Comparison of ENCODE assay signal across 1 cellular context in the genomic region with DNA sequence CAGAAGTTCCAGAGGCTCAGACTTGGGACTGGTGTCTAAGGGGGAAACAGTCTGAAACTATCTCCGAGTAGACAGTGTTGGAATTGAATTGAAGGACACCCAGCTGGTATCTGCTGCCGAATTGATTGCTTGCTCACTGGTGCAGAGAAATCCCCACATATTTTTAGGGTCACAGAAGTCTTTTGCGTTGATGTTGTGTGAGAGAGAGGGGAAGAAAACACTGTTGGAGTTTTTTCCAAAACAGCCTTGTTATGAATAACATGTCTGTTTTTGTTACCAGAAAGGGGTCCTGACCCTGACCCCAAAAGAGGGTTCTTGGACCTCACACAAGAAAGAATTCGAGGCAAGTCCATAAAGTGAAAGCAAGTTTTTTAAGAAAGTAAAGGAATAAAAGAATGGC.
TF ChIP-seq lines count a peak whose summit lies in the region.

No MANE protein-coding gene starts in this region.

TF ChIP-seq in K562, 482 proteins besides CTCF, POLR2A, EP300 and RAD21 (continues in another document):
- peak; percentile 58; the same call in 1 of the 2 replicates for TF ChIP-seq MECOM (CRISPR knock-in tag; IDR thresholded peaks at IDR 0.05)
- TF ChIP-seq ZNF586 (CRISPR knock-in tag; conservative IDR thresholded peaks at IDR 0.05): no peak
- TF ChIP-seq, protein P1, sequence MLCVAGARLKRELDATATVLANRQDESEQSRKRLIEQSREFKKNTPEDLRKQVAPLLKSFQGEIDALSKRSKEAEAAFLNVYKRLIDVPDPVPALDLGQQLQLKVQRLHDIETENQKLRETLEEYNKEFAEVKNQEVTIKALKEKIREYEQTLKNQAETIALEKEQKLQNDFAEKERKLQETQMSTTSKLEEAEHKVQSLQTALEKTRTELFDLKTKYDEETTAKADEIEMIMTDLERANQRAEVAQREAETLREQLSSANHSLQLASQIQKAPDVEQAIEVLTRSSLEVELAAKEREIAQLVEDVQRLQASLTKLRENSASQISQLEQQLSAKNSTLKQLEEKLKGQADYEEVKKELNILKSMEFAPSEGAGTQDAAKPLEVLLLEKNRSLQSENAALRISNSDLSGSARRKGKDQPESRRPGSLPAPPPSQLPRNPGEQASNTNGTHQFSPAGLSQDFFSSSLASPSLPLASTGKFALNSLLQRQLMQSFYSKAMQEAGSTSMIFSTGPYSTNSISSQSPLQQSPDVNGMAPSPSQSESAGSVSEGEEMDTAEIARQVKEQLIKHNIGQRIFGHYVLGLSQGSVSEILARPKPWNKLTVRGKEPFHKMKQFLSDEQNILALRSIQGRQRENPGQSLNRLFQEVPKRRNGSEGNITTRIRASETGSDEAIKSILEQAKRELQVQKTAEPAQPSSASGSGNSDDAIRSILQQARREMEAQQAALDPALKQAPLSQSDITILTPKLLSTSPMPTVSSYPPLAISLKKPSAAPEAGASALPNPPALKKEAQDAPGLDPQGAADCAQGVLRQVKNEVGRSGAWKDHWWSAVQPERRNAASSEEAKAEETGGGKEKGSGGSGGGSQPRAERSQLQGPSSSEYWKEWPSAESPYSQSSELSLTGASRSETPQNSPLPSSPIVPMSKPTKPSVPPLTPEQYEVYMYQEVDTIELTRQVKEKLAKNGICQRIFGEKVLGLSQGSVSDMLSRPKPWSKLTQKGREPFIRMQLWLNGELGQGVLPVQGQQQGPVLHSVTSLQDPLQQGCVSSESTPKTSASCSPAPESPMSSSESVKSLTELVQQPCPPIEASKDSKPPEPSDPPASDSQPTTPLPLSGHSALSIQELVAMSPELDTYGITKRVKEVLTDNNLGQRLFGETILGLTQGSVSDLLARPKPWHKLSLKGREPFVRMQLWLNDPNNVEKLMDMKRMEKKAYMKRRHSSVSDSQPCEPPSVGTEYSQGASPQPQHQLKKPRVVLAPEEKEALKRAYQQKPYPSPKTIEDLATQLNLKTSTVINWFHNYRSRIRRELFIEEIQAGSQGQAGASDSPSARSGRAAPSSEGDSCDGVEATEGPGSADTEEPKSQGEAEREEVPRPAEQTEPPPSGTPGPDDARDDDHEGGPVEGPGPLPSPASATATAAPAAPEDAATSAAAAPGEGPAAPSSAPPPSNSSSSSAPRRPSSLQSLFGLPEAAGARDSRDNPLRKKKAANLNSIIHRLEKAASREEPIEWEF (CRISPR knock-in tag; IDR thresholded peaks at IDR 0.05): no peak
- no peak for TF ChIP-seq ZC3H4 (CRISPR knock-in tag; IDR thresholded peaks at IDR 0.05; ENCODE audit: borderline replicate concordance)
- TF ChIP-seq MCM2 (IDR thresholded peaks at IDR 0.05; ENCODE audit: low read depth): no peak
- TF ChIP-seq ARNT (IDR thresholded peaks at IDR 0.05): no peak
- TF ChIP-seq, protein P2, sequence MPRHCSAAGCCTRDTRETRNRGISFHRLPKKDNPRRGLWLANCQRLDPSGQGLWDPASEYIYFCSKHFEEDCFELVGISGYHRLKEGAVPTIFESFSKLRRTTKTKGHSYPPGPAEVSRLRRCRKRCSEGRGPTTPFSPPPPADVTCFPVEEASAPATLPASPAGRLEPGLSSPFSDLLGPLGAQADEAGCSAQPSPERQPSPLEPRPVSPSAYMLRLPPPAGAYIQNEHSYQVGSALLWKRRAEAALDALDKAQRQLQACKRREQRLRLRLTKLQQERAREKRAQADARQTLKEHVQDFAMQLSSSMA (CRISPR knock-in tag; IDR thresholded peaks at IDR 0.05): no peak
- no peak for TF ChIP-seq BHLHE40 (IDR thresholded peaks at IDR 0.05; ENCODE audit: low read length)
- 0 out of 2 replicates have a peak, but pooled peaks have one; percentile 14 for TF ChIP-seq ELF1 (tag; IDR thresholded peaks at IDR 0.05)
- TF ChIP-seq, protein P3, sequence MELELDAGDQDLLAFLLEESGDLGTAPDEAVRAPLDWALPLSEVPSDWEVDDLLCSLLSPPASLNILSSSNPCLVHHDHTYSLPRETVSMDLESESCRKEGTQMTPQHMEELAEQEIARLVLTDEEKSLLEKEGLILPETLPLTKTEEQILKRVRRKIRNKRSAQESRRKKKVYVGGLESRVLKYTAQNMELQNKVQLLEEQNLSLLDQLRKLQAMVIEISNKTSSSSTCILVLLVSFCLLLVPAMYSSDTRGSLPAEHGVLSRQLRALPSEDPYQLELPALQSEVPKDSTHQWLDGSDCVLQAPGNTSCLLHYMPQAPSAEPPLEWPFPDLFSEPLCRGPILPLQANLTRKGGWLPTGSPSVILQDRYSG (tag; conservative IDR thresholded peaks at IDR 0.05; ENCODE audit: low read depth): 0 out of 2 replicates have a peak, but pooled peaks have one; percentile 21
- TF ChIP-seq KAT7 (CRISPR knock-in tag; IDR thresholded peaks at IDR 0.05; ENCODE audit: borderline replicate concordance): no peak
- no peak for TF ChIP-seq SREBF2 (CRISPR knock-in tag; IDR thresholded peaks at IDR 0.05)
- no peak for TF ChIP-seq DMBX1 (CRISPR knock-in tag; IDR thresholded peaks at IDR 0.05; ENCODE audit: borderline replicate concordance)
- peak; percentile 71 for TF ChIP-seq BRD9 (IDR thresholded peaks at IDR 0.05; ENCODE audit: low read depth, partially characterized antibody)
- no peak for TF ChIP-seq FIP1L1 (IDR thresholded peaks at IDR 0.05; ENCODE audit: low read depth, low read length, poor library complexity, severe bottlenecking)
- no peak for TF ChIP-seq EHMT2 (IDR thresholded peaks at IDR 0.05)
- TF ChIP-seq MYBL2 (IDR thresholded peaks at IDR 0.05; ENCODE audit: low read depth): no peak
- TF ChIP-seq MYBL2 (CRISPR knock-in tag; IDR thresholded peaks at IDR 0.05; ENCODE audit: borderline replicate concordance): no peak
- TF ChIP-seq BRF1 (IDR thresholded peaks at IDR 0.05; ENCODE audit: borderline replicate concordance, extremely low read depth, insufficient read length): no peak
- TF ChIP-seq U2AF1 (optimal IDR thresholded peaks at IDR 0.05; ENCODE audit: low read depth, low read length): no peak
- TF ChIP-seq, protein P4, sequence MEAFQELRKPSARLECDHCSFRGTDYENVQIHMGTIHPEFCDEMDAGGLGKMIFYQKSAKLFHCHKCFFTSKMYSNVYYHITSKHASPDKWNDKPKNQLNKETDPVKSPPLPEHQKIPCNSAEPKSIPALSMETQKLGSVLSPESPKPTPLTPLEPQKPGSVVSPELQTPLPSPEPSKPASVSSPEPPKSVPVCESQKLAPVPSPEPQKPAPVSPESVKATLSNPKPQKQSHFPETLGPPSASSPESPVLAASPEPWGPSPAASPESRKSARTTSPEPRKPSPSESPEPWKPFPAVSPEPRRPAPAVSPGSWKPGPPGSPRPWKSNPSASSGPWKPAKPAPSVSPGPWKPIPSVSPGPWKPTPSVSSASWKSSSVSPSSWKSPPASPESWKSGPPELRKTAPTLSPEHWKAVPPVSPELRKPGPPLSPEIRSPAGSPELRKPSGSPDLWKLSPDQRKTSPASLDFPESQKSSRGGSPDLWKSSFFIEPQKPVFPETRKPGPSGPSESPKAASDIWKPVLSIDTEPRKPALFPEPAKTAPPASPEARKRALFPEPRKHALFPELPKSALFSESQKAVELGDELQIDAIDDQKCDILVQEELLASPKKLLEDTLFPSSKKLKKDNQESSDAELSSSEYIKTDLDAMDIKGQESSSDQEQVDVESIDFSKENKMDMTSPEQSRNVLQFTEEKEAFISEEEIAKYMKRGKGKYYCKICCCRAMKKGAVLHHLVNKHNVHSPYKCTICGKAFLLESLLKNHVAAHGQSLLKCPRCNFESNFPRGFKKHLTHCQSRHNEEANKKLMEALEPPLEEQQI (IDR thresholded peaks at IDR 0.05): no peak
- no peak for TF ChIP-seq ZNF780A (CRISPR knock-in tag; IDR thresholded peaks at IDR 0.05)
- TF ChIP-seq CREB5 (CRISPR knock-in tag; IDR thresholded peaks at IDR 0.05): no peak
- TF ChIP-seq GTF2B (IDR thresholded peaks at IDR 0.05; ENCODE audit: extremely low read depth, insufficient read length): no peak
- no peak for TF ChIP-seq KDM5B (IDR thresholded peaks at IDR 0.05; ENCODE audit: insufficient replicate concordance, low read depth, low read length)
- TF ChIP-seq HLTF (IDR thresholded peaks at IDR 0.05): no peak
- TF ChIP-seq ZNF41 (CRISPR knock-in tag; conservative IDR thresholded peaks at IDR 0.05): no peak
- TF ChIP-seq E2F1 (CRISPR knock-in tag; IDR thresholded peaks at IDR 0.05): no peak
- 0 out of 2 replicates have a peak, but pooled peaks have one; percentile 59 for TF ChIP-seq ZNF717 (CRISPR knock-in tag; IDR thresholded peaks at IDR 0.05)
- TF ChIP-seq RBFOX2 (IDR thresholded peaks at IDR 0.05; ENCODE audit: low read depth, low read length): 0 out of 2 replicates have a peak, but pooled peaks have one; percentile 9
- no peak for TF ChIP-seq FOXJ2 (tag; IDR thresholded peaks at IDR 0.05)
- TF ChIP-seq PBX2 (CRISPR knock-in tag; IDR thresholded peaks at IDR 0.05; ENCODE audit: low read depth): no peak
- no peak for TF ChIP-seq PBX2 (tag; conservative IDR thresholded peaks at IDR 0.05; ENCODE audit: low read depth)
- TF ChIP-seq ZNF124 (CRISPR knock-in tag; IDR thresholded peaks at IDR 0.05): no peak
- no peak for TF ChIP-seq ZNF143 (CRISPR knock-in tag; IDR thresholded peaks at IDR 0.05)
- TF ChIP-seq, protein P5, sequence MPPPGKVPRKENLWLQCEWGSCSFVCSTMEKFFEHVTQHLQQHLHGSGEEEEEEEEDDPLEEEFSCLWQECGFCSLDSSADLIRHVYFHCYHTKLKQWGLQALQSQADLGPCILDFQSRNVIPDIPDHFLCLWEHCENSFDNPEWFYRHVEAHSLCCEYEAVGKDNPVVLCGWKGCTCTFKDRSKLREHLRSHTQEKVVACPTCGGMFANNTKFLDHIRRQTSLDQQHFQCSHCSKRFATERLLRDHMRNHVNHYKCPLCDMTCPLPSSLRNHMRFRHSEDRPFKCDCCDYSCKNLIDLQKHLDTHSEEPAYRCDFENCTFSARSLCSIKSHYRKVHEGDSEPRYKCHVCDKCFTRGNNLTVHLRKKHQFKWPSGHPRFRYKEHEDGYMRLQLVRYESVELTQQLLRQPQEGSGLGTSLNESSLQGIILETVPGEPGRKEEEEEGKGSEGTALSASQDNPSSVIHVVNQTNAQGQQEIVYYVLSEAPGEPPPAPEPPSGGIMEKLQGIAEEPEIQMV (tag; conservative IDR thresholded peaks at IDR 0.05; ENCODE audit: low read depth): 0 out of 2 replicates have a peak, but pooled peaks have one; percentile 9
- no peak for TF ChIP-seq KLF6 (CRISPR knock-in tag; IDR thresholded peaks at IDR 0.05; ENCODE audit: borderline replicate concordance)
- TF ChIP-seq NCOA2 (IDR thresholded peaks at IDR 0.05; ENCODE audit: partially characterized antibody in 2 of 2): no peak
- no peak for TF ChIP-seq TARDBP (IDR thresholded peaks at IDR 0.05)
